1 cellular context compared by ENCODE assay signal in genomic region chr6:108734336-108734922, GRCh38.
TF ChIP-seq lines count a peak whose summit lies in the region.

No MANE protein-coding gene starts in this region.

TF ChIP-seq in IMR-90, 13 proteins besides CTCF, POLR2A, EP300 and RAD21:
- TF ChIP-seq RFX5 (IDR thresholded peaks at IDR 0.05; ENCODE audit: low read depth, low read length) = no peak
- no peak for TF ChIP-seq BHLHE40 (IDR thresholded peaks at IDR 0.05; ENCODE audit: low read depth, low read length)
- no peak for TF ChIP-seq RCOR1 (IDR thresholded peaks at IDR 0.05; ENCODE audit: insufficient replicate concordance, low read length)
- no peak for TF ChIP-seq CHD1 (IDR thresholded peaks at IDR 0.05; ENCODE audit: low read depth, low read length)
- no peak for TF ChIP-seq USF2 (IDR thresholded peaks at IDR 0.05; ENCODE audit: low read depth, low read length)
- no peak for TF ChIP-seq MXI1 (IDR thresholded peaks at IDR 0.05; ENCODE audit: borderline replicate concordance, low read depth, low read length)
- no peak for TF ChIP-seq ELK1 (IDR thresholded peaks at IDR 0.05; ENCODE audit: borderline replicate concordance, low read depth, low read length)
- no peak for TF ChIP-seq MAZ (IDR thresholded peaks at IDR 0.05; ENCODE audit: borderline replicate concordance, low read depth, low read length)
- no peak for TF ChIP-seq SMC3 (IDR thresholded peaks at IDR 0.05; ENCODE audit: low read depth, low read length)
- TF ChIP-seq FOS (IDR thresholded peaks at IDR 0.05; ENCODE audit: low read depth, low read length) = no peak
- no peak for TF ChIP-seq CEBPB (IDR thresholded peaks at IDR 0.05; ENCODE audit: low read depth, low read length)
